Comparison of ENCODE assay signal across 20 cellular contexts in genomic region chr11:2550606-2550970, GRCh38.
"Had no signal": no experiment of that assay in that cellular context is flagged by ENCODE, and none has a peak within 500 bp of the region (broad histone marks: within the 10 kb centered on the region; RNA-seq: fewer than 3 reads in every experiment).

No MANE protein-coding gene starts in this region.

- H3K36me3 ChIP-seq: neutrophil, tibial artery, uterus had no signal

- H3K9me3 ChIP-seq: mucosa of descending colon, neutrophil, SK-N-SH, tibial artery, uterus had no signal

- H3K27ac ChIP-seq: neutrophil, parathyroid adenoma, tibial artery, uterus had no signal

- H3K9me3 Mint-ChIP-seq: activated B cell treated with CpG ODN at 0.5 μM for 24 hours; activated CD4-positive, alpha-beta memory T cell treated with anti-CD3 and anti-CD28 coated beads, Interleukin-2, amount 10 ng/mL, durations not matched to agents 7 days and 5 days; activated T-helper 17 cell treated with anti-CD3 and anti-CD28 coated beads, Interleukin-2, amount 50 U/mL, for 72 hours; effector memory CD8-positive, alpha-beta T cell; memory B cell; naive thymus-derived CD4-positive, alpha-beta T cell; T-helper 2 cell treated with Interferon-gamma antibody and Interleukin-4, amounts not matched to agents 5 μg/mL and 100 μg/mL, for 36 hours had no signal

- H3K4me3 Mint-ChIP-seq: activated B cell treated with CpG ODN at 0.5 μM for 24 hours; activated CD4-positive, alpha-beta memory T cell treated with anti-CD3 and anti-CD28 coated beads, Interleukin-2, amount 10 ng/mL, durations not matched to agents 7 days and 5 days; activated CD8-positive, alpha-beta memory T cell treated with anti-CD3 and anti-CD28 coated beads, Interleukin-2, amount 10 ng/mL, durations not matched to agents 7 days and 5 days; activated T-helper 17 cell treated with anti-CD3 and anti-CD28 coated beads, Interleukin-2, amount 50 U/mL, for 72 hours; effector memory CD8-positive, alpha-beta T cell; memory B cell; T-helper 2 cell treated with Interferon-gamma antibody and Interleukin-4, amounts not matched to agents 5 μg/mL and 100 μg/mL, for 36 hours had no signal

- H3K4me3 ChIP-seq: mucosa of descending colon, tibial artery, uterus had no signal

- H3K4me1 ChIP-seq: parathyroid adenoma, tibial artery, uterus had no signal

- H3K4me1 Mint-ChIP-seq: activated CD8-positive, alpha-beta memory T cell treated with anti-CD3 and anti-CD28 coated beads, Interleukin-2, amount 10 ng/mL, durations not matched to agents 7 days and 5 days had no signal

- H3K27me3 ChIP-seq: neutrophil, uterus had no signal

- ATAC-seq: activated CD8-positive, alpha-beta memory T cell treated with anti-CD3 and anti-CD28 coated beads, Interleukin-2, amount 10 ng/mL, durations not matched to agents 7 days and 5 days; activated T-helper 17 cell treated with anti-CD3 and anti-CD28 coated beads, Interleukin-2, amount 50 U/mL, for 72 hours; effector memory CD8-positive, alpha-beta T cell; mucosa of descending colon; naive thymus-derived CD4-positive, alpha-beta T cell had no signal

- DNase-seq: activated B cell treated with CpG ODN at 0.5 μM for 24 hours; activated CD4-positive, alpha-beta memory T cell treated with anti-CD3 and anti-CD28 coated beads, Interleukin-2, amount 10 ng/mL, durations not matched to agents 7 days and 5 days; activated CD4-positive, alpha-beta T cell treated with anti-CD3 and anti-CD28 coated beads for 48 hours; activated CD8-positive, alpha-beta memory T cell treated with anti-CD3 and anti-CD28 coated beads, Interleukin-2, amount 10 ng/mL, durations not matched to agents 7 days and 5 days; effector memory CD8-positive, alpha-beta T cell; islet precursor cell; naive thymus-derived CD4-positive, alpha-beta T cell; SK-N-SH; stimulated activated CD4-positive, alpha-beta T cell treated with anti-CD3 and anti-CD28 coated beads, Interleukin-12 subunit alpha, Interleukin-12 subunit beta, amount 100 ng/mL, for 4 hours; stimulated activated CD4-positive, alpha-beta T cell treated with anti-CD3 and anti-CD28 coated beads, Interleukin-1b, Interleukin-23, amount 100 ng/mL, for 48 hours; stimulated activated CD8-positive, alpha-beta memory T cell treated with anti-CD3 and anti-CD28 coated beads, Interleukin-4, amount 100 ng/mL, for 48 hours; stimulated activated naive CD4-positive, alpha-beta T cell treated with Interleukin-2 at 50 U/mL for 16 hours had no signal

- H3K27ac Mint-ChIP-seq: activated B cell treated with CpG ODN at 0.5 μM for 24 hours; activated CD4-positive, alpha-beta memory T cell treated with anti-CD3 and anti-CD28 coated beads, Interleukin-2, amount 10 ng/mL, durations not matched to agents 7 days and 5 days; activated CD8-positive, alpha-beta memory T cell treated with anti-CD3 and anti-CD28 coated beads, Interleukin-2, amount 10 ng/mL, durations not matched to agents 7 days and 5 days; activated T-helper 17 cell treated with anti-CD3 and anti-CD28 coated beads, Interleukin-2, amount 50 U/mL, for 72 hours; effector memory CD8-positive, alpha-beta T cell; memory B cell; T-helper 2 cell treated with Interferon-gamma antibody and Interleukin-4, amounts not matched to agents 5 μg/mL and 100 μg/mL, for 36 hours had no signal

- H3K36me3 Mint-ChIP-seq: activated CD8-positive, alpha-beta memory T cell treated with anti-CD3 and anti-CD28 coated beads, Interleukin-2, amount 10 ng/mL, durations not matched to agents 7 days and 5 days had no signal

- H3K27me3 Mint-ChIP-seq: activated B cell treated with CpG ODN at 0.5 μM for 24 hours; activated CD4-positive, alpha-beta memory T cell treated with anti-CD3 and anti-CD28 coated beads, Interleukin-2, amount 10 ng/mL, durations not matched to agents 7 days and 5 days; activated CD8-positive, alpha-beta memory T cell treated with anti-CD3 and anti-CD28 coated beads, Interleukin-2, amount 10 ng/mL, durations not matched to agents 7 days and 5 days; activated T-helper 17 cell treated with anti-CD3 and anti-CD28 coated beads, Interleukin-2, amount 50 U/mL, for 72 hours; memory B cell; naive thymus-derived CD4-positive, alpha-beta T cell had no signal
